Comparison of ENCODE assay signal across 22 cellular contexts in genomic region chr4:7337196-7338058, GRCh38.
"Had no signal": no experiment of that assay in that cellular context is flagged by ENCODE, and none has a peak within 500 bp of the region (broad histone marks: within the 10 kb centered on the region; RNA-seq: fewer than 3 reads in every experiment).

No MANE protein-coding gene starts in this region.

- H3K27ac ChIP-seq: coronary artery, heart left ventricle, left lung, neutrophil, testis, upper lobe of right lung, vagina had no signal

- FAIRE-seq: frontal cortex, islet of Langerhans had no signal

- H3K4me3 Mint-ChIP-seq: naive B cell; nephron; stimulated activated effector memory CD8-positive, alpha-beta T cell treated with anti-CD3 and anti-CD28 coated beads, Interleukin-12 subunit alpha, Interleukin-12 subunit beta, amount 100 ng/mL, for 72 hours; stimulated activated naive CD8-positive, alpha-beta T cell treated with anti-CD3 and anti-CD28 coated beads, Interleukin-15, Interleukin-2, amounts not matched to agents 100 ng/mL and 50 ng/mL, for 24 hours had no signal

- H3K4me2 ChIP-seq: smooth muscle cell had no signal

- DNase-seq: cerebellar nuclear complex; effector CD4-positive, alpha-beta T cell; mesendoderm; naive B cell; stimulated activated CD4-positive, alpha-beta T cell treated with anti-CD3 and anti-CD28 coated beads, Interleukin-4, amount 100 ng/mL, for 1 hour; stimulated activated CD8-positive, alpha-beta memory T cell treated with anti-CD3 and anti-CD28 coated beads, Interleukin-4, amount 100 ng/mL, for 48 hours; testis; upper lobe of right lung had no signal

- H3K9me3 ChIP-seq: heart left ventricle, left lung, neutrophil, testis, tibial nerve, upper lobe of right lung, vagina had no signal

- H3K36me3 ChIP-seq: heart left ventricle, left lung, neutrophil, tibial nerve, upper lobe of right lung, vagina had no signal

- H3K27me3 Mint-ChIP-seq: stimulated activated naive CD8-positive, alpha-beta T cell treated with anti-CD3 and anti-CD28 coated beads, Interleukin-15, Interleukin-2, amounts not matched to agents 100 ng/mL and 50 ng/mL, for 24 hours had no signal

- H3K27ac Mint-ChIP-seq: nephron; stimulated activated effector memory CD8-positive, alpha-beta T cell treated with anti-CD3 and anti-CD28 coated beads, Interleukin-12 subunit alpha, Interleukin-12 subunit beta, amount 100 ng/mL, for 72 hours; stimulated activated naive CD8-positive, alpha-beta T cell treated with anti-CD3 and anti-CD28 coated beads, Interleukin-15, Interleukin-2, amounts not matched to agents 100 ng/mL and 50 ng/mL, for 24 hours had no signal

- ATAC-seq: esophagus mucosa; heart left ventricle; left lung; right cardiac atrium; stimulated activated effector memory CD8-positive, alpha-beta T cell treated with anti-CD3 and anti-CD28 coated beads, Interleukin-12 subunit alpha, Interleukin-12 subunit beta, amount 100 ng/mL, for 72 hours; upper lobe of right lung had no signal

- H3K9me3 Mint-ChIP-seq: stimulated activated naive CD8-positive, alpha-beta T cell treated with anti-CD3 and anti-CD28 coated beads, Interleukin-15, Interleukin-2, amounts not matched to agents 100 ng/mL and 50 ng/mL, for 24 hours had no signal

- H3K27me3 ChIP-seq: heart left ventricle, neutrophil, testis, tibial nerve, upper lobe of right lung, vagina had no signal

- H3K4me3 ChIP-seq: coronary artery, heart left ventricle, left lung, smooth muscle cell, testis, tibial nerve, upper lobe of right lung, vagina had no signal

- H3K4me1 Mint-ChIP-seq: naive B cell; stimulated activated effector memory CD8-positive, alpha-beta T cell treated with anti-CD3 and anti-CD28 coated beads, Interleukin-12 subunit alpha, Interleukin-12 subunit beta, amount 100 ng/mL, for 72 hours had no signal
